In genomic region chr1:200510228-200510623, GRCh38 we compare ENCODE assay signal across 8 cellular contexts.
A peak's percentile ranks its signal among the peaks of the same experiment; 100 is the strongest.
DNase-seq lines count a peak whose midpoint lies in the region; ATAC-seq and TF ChIP-seq lines count a peak whose summit lies in the region.

No MANE protein-coding gene starts in this region.

- peaks cover 4% of the 10 kb centered on the region for H3K27me3 ChIP-seq in brain microvascular endothelial cell (replicated peaks)

- in situ Hi-C loops in brain microvascular endothelial cell (cut with HindIII; ENCODE audit: low pct_ligation_motif_present, low sequenced_read_pairs), result no loop called here

- TF ChIP-seq CTCF in brain microvascular endothelial cell (IDR thresholded peaks at IDR 0.05; ENCODE audit: low read depth, low read length, missing control alignments), result peak; percentile 86

- DNase-seq in Right ventricle myocardium inferior (ENCODE audit: missing footprints) (no peak), cardiac septum (ENCODE audit: low spot score) (no peak), NCI-H2081 (lab: John Stamatoyannopoulos, UW) (peak; percentile 89 to 91), UCSD-AML1 (lab: John Stamatoyannopoulos, UW; ENCODE audit: unreplicated experiment) (peak; percentile 36), brain microvascular endothelial cell (peak; percentile 67), inferior parietal cortex (ENCODE audit: extremely low spot score) (peak; percentile 96)
- peak; percentile 38 to 49 for DNase-seq in stimulated activated CD4-positive, alpha-beta T cell treated with anti-CD3 and anti-CD28 coated beads, Interleukin-1b, Interleukin-23, amount 100 ng/mL, for 1 hour (ENCODE audit: low read depth in 2 of 2)

- no peaks in the 10 kb centered on the region for H3K36me3 ChIP-seq in brain microvascular endothelial cell (replicated peaks)

- H3K27ac ChIP-seq in brain microvascular endothelial cell, result no peak overlapping the region

- ATAC-seq in Right ventricle myocardium inferior (peak; percentile 79), HG02943 (IDR thresholded peaks at IDR 0.05; ENCODE audit: low read depth, unreplicated experiment) (peak; percentile 89)

- intact Hi-C loops in Right ventricle myocardium inferior (cut with DNase I), result no loop called here
- intact Hi-C loops in cardiac septum (cut with DNase I), result no loop called here

- no peak overlapping the region for H3K4me3 ChIP-seq in brain microvascular endothelial cell (ENCODE audit: low read depth, low read length)

Comparison
In these comparisons a context has a peak if more than half of its experiments do, and no peak if none do; other contexts are left out.
1. DNase-seq: peak in NCI-H2081 (2 of 2), UCSD-AML1 (single experiment), brain microvascular endothelial cell (single experiment), inferior parietal cortex (single experiment) and stimulated activated CD4-positive, alpha-beta T cell treated with anti-CD3 and anti-CD28 coated beads, Interleukin-1b, Interleukin-23, amount 100 ng/mL, for 1 hour (2 of 2); none in Right ventricle myocardium inferior (single experiment) and cardiac septum (single experiment).